ENCODE assay signal across 16 cellular contexts in genomic region chr1:4395158-4395557, GRCh38.
DNase-seq lines count a peak whose midpoint lies in the region; ATAC-seq and TF ChIP-seq lines count a peak whose summit lies in the region.
"Had no signal": no experiment of that assay in that cellular context is flagged by ENCODE, and none has a peak within 500 bp of the region (broad histone marks: within the 10 kb centered on the region; RNA-seq: fewer than 3 reads in every experiment).

No MANE protein-coding gene starts in this region.

- no peak overlapping the region for H3K27ac Mint-ChIP-seq in activated naive CD8-positive, alpha-beta T cell treated with anti-CD3 and anti-CD28 coated beads, Interleukin-2, amount 50 U/mL, for 24 hours
- no peak overlapping the region for H3K27ac Mint-ChIP-seq in activated naive CD8-positive, alpha-beta T cell treated with anti-CD3 and anti-CD28 coated beads for 36 hours
- H3K27ac Mint-ChIP-seq: CD8-positive, alpha-beta memory T cell; HFFc6 had no signal

- no peaks in the 10 kb centered on the region for H3K36me3 Mint-ChIP-seq in activated naive CD8-positive, alpha-beta T cell treated with anti-CD3 and anti-CD28 coated beads, Interleukin-2, amount 50 U/mL, for 24 hours (ENCODE audit: low read depth)
- H3K36me3 Mint-ChIP-seq in activated naive CD8-positive, alpha-beta T cell treated with anti-CD3 and anti-CD28 coated beads for 36 hours = no peaks in the 10 kb centered on the region
- H3K36me3 Mint-ChIP-seq: CD8-positive, alpha-beta memory T cell had no signal

- no peaks in the 10 kb centered on the region for H3K4me1 Mint-ChIP-seq in activated naive CD8-positive, alpha-beta T cell treated with anti-CD3 and anti-CD28 coated beads, Interleukin-2, amount 50 U/mL, for 24 hours
- H3K4me1 Mint-ChIP-seq in activated naive CD8-positive, alpha-beta T cell treated with anti-CD3 and anti-CD28 coated beads for 36 hours = peaks cover 2% of the 10 kb centered on the region
- H3K4me1 Mint-ChIP-seq: CD8-positive, alpha-beta memory T cell had no signal

- in situ Hi-C loops in GM13977 (cut with MboI; ENCODE audit: low pct_unique_long_range_greater_than_20kb, low sequenced_read_pairs, unreplicated experiment) = no loop called here

- no peak overlapping the region for H3K4me3 Mint-ChIP-seq in activated naive CD8-positive, alpha-beta T cell treated with anti-CD3 and anti-CD28 coated beads, Interleukin-2, amount 50 U/mL, for 24 hours
- no peak overlapping the region for H3K4me3 Mint-ChIP-seq in activated naive CD8-positive, alpha-beta T cell treated with anti-CD3 and anti-CD28 coated beads for 36 hours
- H3K4me3 Mint-ChIP-seq: CD8-positive, alpha-beta memory T cell; HFFc6 had no signal

- TF ChIP-seq CTCF in GM13977 (IDR thresholded peaks at IDR 0.05; ENCODE audit: extremely low read depth, insufficient read depth, missing control alignments) = no peak

- DNase-seq in activated naive CD8-positive, alpha-beta T cell treated with anti-CD3 and anti-CD28 coated beads, Interleukin-2, amount 50 U/mL, for 24 hours = no peak
- DNase-seq in activated naive CD8-positive, alpha-beta T cell treated with anti-CD3 and anti-CD28 coated beads for 36 hours = no peak
- peak; percentile 25 for DNase-seq in NCI-H2029 treated with DMSO at 0.1 percent for 48 hours (lab: John Stamatoyannopoulos, UW)
- DNase-seq in astrocyte of the hippocampus (ENCODE audit: low read depth, low spot score) = peak; percentile 4
- DNase-seq in renal cortical epithelial cell (ENCODE audit: low read depth) = peak; percentile 81
- DNase-seq in SHP77 treated with DMSO at 0.1 percent for 48 hours (lab: John Stamatoyannopoulos, UW) = no peak
- no peak for DNase-seq in GM13977 (ENCODE audit: low spot score)
- DNase-seq: CD8-positive, alpha-beta memory T cell; H7; HFFc6; NCI-H2081; NCI-H774; OCI-M1; RPMI8226; SJCRH30 had no signal

- ATAC-seq in activated naive CD8-positive, alpha-beta T cell treated with anti-CD3 and anti-CD28 coated beads, Interleukin-2, amount 50 U/mL, for 24 hours = peak; percentile 15
- ATAC-seq in HG03097 (IDR thresholded peaks at IDR 0.05; ENCODE audit: low FRiP score, unreplicated experiment) = no peak

- peaks cover 13% of the 10 kb centered on the region for H3K9me3 Mint-ChIP-seq in activated naive CD8-positive, alpha-beta T cell treated with anti-CD3 and anti-CD28 coated beads, Interleukin-2, amount 50 U/mL, for 24 hours
- peaks cover 7% of the 10 kb centered on the region for H3K9me3 Mint-ChIP-seq in activated naive CD8-positive, alpha-beta T cell treated with anti-CD3 and anti-CD28 coated beads for 36 hours

- no peaks in the 10 kb centered on the region for H3K27me3 Mint-ChIP-seq in activated naive CD8-positive, alpha-beta T cell treated with anti-CD3 and anti-CD28 coated beads, Interleukin-2, amount 50 U/mL, for 24 hours
- peaks cover 10% of the 10 kb centered on the region for H3K27me3 Mint-ChIP-seq in activated naive CD8-positive, alpha-beta T cell treated with anti-CD3 and anti-CD28 coated beads for 36 hours

Comparison
In these comparisons a context has a peak if more than half of its experiments do, and no peak if none do; other contexts are left out.
1. DNase-seq: peak in NCI-H2029 treated with DMSO at 0.1 percent for 48 hours (single experiment), astrocyte of the hippocampus (single experiment) and renal cortical epithelial cell (single experiment); none in activated naive CD8-positive, alpha-beta T cell treated with anti-CD3 and anti-CD28 coated beads, Interleukin-2, amount 50 U/mL, for 24 hours (single experiment), activated naive CD8-positive, alpha-beta T cell treated with anti-CD3 and anti-CD28 coated beads for 36 hours (single experiment), SHP77 treated with DMSO at 0.1 percent for 48 hours (single experiment) and GM13977 (single experiment).